ENCODE assay signal across 9 cellular contexts in genomic region chr18:25348361-25349130, GRCh38. TPM values are rescaled to one million over a fixed set of nuclear protein-coding genes. Genes with fewer than 3 reads are reported as not detected.
A peak's percentile ranks its signal among the peaks of the same experiment; 100 is the strongest.
DNase-seq lines count a peak whose midpoint lies in the region; ATAC-seq and TF ChIP-seq lines count a peak whose summit lies in the region.
"Had no signal": no experiment of that assay in that cellular context is flagged by ENCODE, and none has a peak within 500 bp of the region (broad histone marks: within the 10 kb centered on the region; RNA-seq: fewer than 3 reads in every experiment).

No MANE protein-coding gene starts in this region.

- POLR2A ChIA-PET in CD8-positive, alpha-beta memory T cell (lab: Charles Lee): no interaction called here

- H3K4me1 Mint-ChIP-seq in CD8-positive, alpha-beta memory T cell: peaks cover 21 to 27% (median 27%) of the 10 kb centered on the region in 3 donors
- peaks cover 7% of the 10 kb centered on the region for H3K4me1 Mint-ChIP-seq in T-helper 17 cell

- peaks cover 17% of the 10 kb centered on the region for H3K27me3 ChIP-seq in CD8-positive, alpha-beta memory T cell (ENCODE audit: insufficient read depth, low read length, poor library complexity, severe bottlenecking)
- peaks cover 59% of the 10 kb centered on the region for H3K27me3 ChIP-seq in hepatocyte
- peaks cover 10% of the 10 kb centered on the region for H3K27me3 ChIP-seq in trophoblast cell (ENCODE audit: insufficient read depth, low read length)
- H3K27me3 ChIP-seq in HAP-1 (ENCODE audit: low read depth): peaks cover 59% of the 10 kb centered on the region

- H3K9me3 ChIP-seq in CD8-positive, alpha-beta memory T cell (ENCODE audit: low read length): no peaks in the 10 kb centered on the region
- H3K9me3 ChIP-seq in T-helper 17 cell (ENCODE audit: control insufficient read depth, low read length, poor library complexity, severe bottlenecking): no peaks in the 10 kb centered on the region
- no peaks in the 10 kb centered on the region for H3K9me3 ChIP-seq in hepatocyte (ENCODE audit: low read depth)
- no peaks in the 10 kb centered on the region for H3K9me3 ChIP-seq in trophoblast cell (ENCODE audit: insufficient read depth, low read depth, low read length)
- no peaks in the 10 kb centered on the region for H3K9me3 ChIP-seq in HAP-1

- H3K27ac Mint-ChIP-seq in CD8-positive, alpha-beta memory T cell: peak overlapping the region in 1 of 8 donors; percentile 64
- no peak overlapping the region for H3K27ac Mint-ChIP-seq in T-helper 17 cell

- no peak overlapping the region for H3K18ac ChIP-seq in trophoblast cell (ENCODE audit: low read length)

- peaks cover 0 to 11% (median 8%) of the 10 kb centered on the region in 5 donors for H3K9me3 Mint-ChIP-seq in CD8-positive, alpha-beta memory T cell

- H3K4me3 Mint-ChIP-seq in CD8-positive, alpha-beta memory T cell: peak overlapping the region in 5 of 7 donors; percentile 14 to 84 (median 76)
- peak overlapping the region; percentile 3 for H3K4me3 Mint-ChIP-seq in T-helper 17 cell

- H3K9me2 ChIP-seq in hepatocyte (replicated peaks; ENCODE audit: insufficient read depth): no peaks in the 10 kb centered on the region

- H3K23ac ChIP-seq in trophoblast cell (ENCODE audit: low read length): no peak overlapping the region

- no peaks in the 10 kb centered on the region for H3K36me3 ChIP-seq in CD8-positive, alpha-beta memory T cell (ENCODE audit: insufficient read depth, low read length)
- H3K36me3 ChIP-seq in hepatocyte (replicated peaks; ENCODE audit: insufficient read depth, low read depth) (no peaks in the 10 kb centered on the region), trophoblast cell (ENCODE audit: control insufficient read depth in 1 of 2, insufficient read depth in 2 of 2, low read length in 2 of 2) (peaks cover 0 to 1% of the 10 kb centered on the region in 2 experiments), HAP-1 (replicated peaks) (no peaks in the 10 kb centered on the region)

- no peak overlapping the region for H4K8ac ChIP-seq in trophoblast cell (ENCODE audit: low read depth, low read length)

- H3K27ac ChIP-seq in CD8-positive, alpha-beta memory T cell (ENCODE audit: low read depth, low read length): no peak overlapping the region
- H3K27ac ChIP-seq in hepatocyte (peak overlapping the region; percentile 86), trophoblast cell (ENCODE audit: low read depth, low read length) (no peak overlapping the region)

- peak overlapping the region; percentile 28 for H2BK5ac ChIP-seq in trophoblast cell (ENCODE audit: low read depth, low read length, poor library complexity)

- no peak for DNase-seq in CD8-positive, alpha-beta memory T cell
- DNase-seq in T-helper 17 cell: no peak
- no peak for DNase-seq in hepatocyte (ENCODE audit: low spot score)
- no peak for DNase-seq in trophoblast cell
- DNase-seq in A172 (ENCODE audit: low spot score): no peak
- no peak for DNase-seq in activated gamma-delta T cell (lab: John Stamatoyannopoulos, UW)
- DNase-seq in HAP-1 (ENCODE audit: low spot score in 2 of 2): no peak
- DNase-seq: SHP77 treated with DMSO at 0.1 percent for 48 hours had no signal

- peaks cover 35 to 73% of the 10 kb centered on the region in 2 donors for H3K27me3 Mint-ChIP-seq in CD8-positive, alpha-beta memory T cell
- peaks cover 53% of the 10 kb centered on the region for H3K27me3 Mint-ChIP-seq in T-helper 17 cell

- no peak overlapping the region for H4K12ac ChIP-seq in trophoblast cell (ENCODE audit: low read depth, low read length)

- H2AFZ ChIP-seq in hepatocyte (no peak overlapping the region), trophoblast cell (ENCODE audit: insufficient read depth, low read length, poor library complexity) (no peak overlapping the region)

- no peaks in the 10 kb centered on the region for H3K36me3 Mint-ChIP-seq in CD8-positive, alpha-beta memory T cell
- peaks cover 4% of the 10 kb centered on the region for H3K36me3 Mint-ChIP-seq in T-helper 17 cell (ENCODE audit: low read depth)

- ATAC-seq in T-helper 17 cell (no peak), HG03108 (IDR thresholded peaks at IDR 0.05; ENCODE audit: unreplicated experiment) (no peak)

- no peak overlapping the region for H3K4me3 ChIP-seq in CD8-positive, alpha-beta memory T cell (ENCODE audit: low read length)
- H3K4me3 ChIP-seq in hepatocyte (peak overlapping the region; percentile 83), trophoblast cell (ENCODE audit: low read depth, low read length) (peak overlapping the region; percentile 90), HAP-1 (no peak overlapping the region)

- no peak overlapping the region for H2AK5ac ChIP-seq in trophoblast cell (ENCODE audit: low read length)

- no peak overlapping the region for H2BK12ac ChIP-seq in trophoblast cell (ENCODE audit: low read length)

- H4K20me1 ChIP-seq in hepatocyte (ENCODE audit: insufficient read depth, poor library complexity, severe bottlenecking): no peaks in the 10 kb centered on the region

- WGBS in hepatocyte (ENCODE audit: low lambda C conversion rate, missing lambda C conversion rate): 34% methylated on average over 17 of the region's 17 CpGs
- no CpG with 5 or more reads among the region's 17 CpGs for WGBS in trophoblast cell (ENCODE audit: extremely low coverage, insufficient coverage, insufficient read length)

- in situ Hi-C loops in HAP-1 (cut with MboI; ENCODE audit: low sequenced_read_pairs): no loop called here

- no peak for TF ChIP-seq CTCF in hepatocyte (IDR thresholded peaks at IDR 0.05; ENCODE audit: poor library complexity)

- H4K91ac ChIP-seq in trophoblast cell (ENCODE audit: low read depth, low read length): no peak overlapping the region

- peak overlapping the region; percentile 30 for H2BK120ac ChIP-seq in trophoblast cell (ENCODE audit: insufficient read depth, low read length, poor library complexity)

- H3K4ac ChIP-seq in trophoblast cell (ENCODE audit: low read depth, low read length): peak overlapping the region; percentile 87

- H3K4me1 ChIP-seq in CD8-positive, alpha-beta memory T cell (ENCODE audit: insufficient read depth, low read length): peaks cover 10% of the 10 kb centered on the region
- no peaks in the 10 kb centered on the region for H3K4me1 ChIP-seq in hepatocyte (ENCODE audit: insufficient read depth)
- H3K4me1 ChIP-seq in trophoblast cell (ENCODE audit: control insufficient read depth in 1 of 2, insufficient read depth in 2 of 2, low read length in 2 of 2): no peaks in the 10 kb centered on the region
- H3K4me1 ChIP-seq in HAP-1: peaks cover 3% of the 10 kb centered on the region; the same call in 1 of the 2 replicates

- peak overlapping the region; percentile 99 for H3K9ac ChIP-seq in trophoblast cell (ENCODE audit: low read length)

- H3K14ac ChIP-seq in trophoblast cell (ENCODE audit: low read length): peak overlapping the region; percentile 74

- H3K79me2 ChIP-seq in hepatocyte: peaks cover 34% of the 10 kb centered on the region
- peaks cover 23% of the 10 kb centered on the region for H3K79me2 ChIP-seq in trophoblast cell (ENCODE audit: control insufficient read depth, insufficient read depth, low read length, poor library complexity)

- H3K4me2 ChIP-seq in hepatocyte: peak overlapping the region; percentile 89
- peak overlapping the region; percentile 86 for H3K4me2 ChIP-seq in trophoblast cell (ENCODE audit: low read length)

- H3K79me1 ChIP-seq in trophoblast cell (ENCODE audit: low read length): peaks cover 26% of the 10 kb centered on the region

- CTCF ChIA-PET in CD8-positive, alpha-beta memory T cell (lab: Charles Lee): no interaction called here

RNA-seq across cellular contexts. Expression of gene ZNF521, which starts 3.4 kb away (rescaled TPM):
- total RNA-seq in CD8-positive, alpha-beta memory T cell: not detected
- not detected for polyA plus RNA-seq in CD8-positive, alpha-beta memory T cell
- 1 to 10 TPM in 1 of 2 donors, not detected in 1; 1.1 TPM for total RNA-seq in T-helper 17 cell
- total RNA-seq in hepatocyte: 13.3 and 16.3 TPM in 2 replicates
- polyA plus RNA-seq in hepatocyte: 9.0 and 11.1 TPM in 2 replicates
- 47.0 and 49.5 TPM in 2 replicates for polyA plus RNA-seq in trophoblast cell (2013)
- total RNA-seq in A172 (2014; rRNA removed; shearing (Covaris generic)): not detected in 2 replicates

Comparison
In these comparisons a context has a peak if more than half of its experiments do, and no peak if none do; other contexts are left out.
1. H3K4me3 ChIP-seq: peak in hepatocyte (single experiment) and trophoblast cell (single experiment); none in CD8-positive, alpha-beta memory T cell (single experiment) and HAP-1 (single experiment).